ENCODE assay signal across 9 cellular contexts in genomic region chr12:64890873-64891468, GRCh38.
A peak's percentile ranks its signal among the peaks of the same experiment; 100 is the strongest.
DNase-seq lines count a peak whose midpoint lies in the region; ATAC-seq, FAIRE-seq and TF ChIP-seq lines count a peak whose summit lies in the region.
"Had no signal": no experiment of that assay in that cellular context is flagged by ENCODE, and none has a peak within 500 bp of the region (broad histone marks: within the 10 kb centered on the region; RNA-seq: fewer than 3 reads in every experiment).

No MANE protein-coding gene starts in this region.

- no peak overlapping the region for H3K27ac Mint-ChIP-seq in CD4-positive, alpha-beta memory T cell
- H3K27ac Mint-ChIP-seq in chondrocyte (ENCODE audit: unreplicated experiment), result no peak overlapping the region

- H4K20me1 ChIP-seq in Karpas-422 (ENCODE audit: insufficient read depth, low read depth, low read length), result no peaks in the 10 kb centered on the region
- no peaks in the 10 kb centered on the region for H4K20me1 ChIP-seq in OCI-LY7 (ENCODE audit: insufficient read depth, low read length)
- no peaks in the 10 kb centered on the region for H4K20me1 ChIP-seq in HepG2 (ENCODE audit: insufficient read depth, low read length)

- no peaks in the 10 kb centered on the region for H3K36me3 ChIP-seq in CD4-positive, alpha-beta memory T cell (ENCODE audit: insufficient read depth, low read length)
- H3K36me3 ChIP-seq in Karpas-422 (ENCODE audit: insufficient read depth, low read length) (no peaks in the 10 kb centered on the region), OCI-LY7 (ENCODE audit: insufficient read depth, low read length) (no peaks in the 10 kb centered on the region), HepG2 (replicated peaks in 1 of 2; ENCODE audit: control insufficient read depth in 1 of 2, insufficient read depth in 2 of 2, low read length in 2 of 2) (no peaks in the 10 kb centered on the region), aorta (ENCODE audit: control insufficient read depth in 1 of 2, insufficient read depth in 2 of 2, low read length in 1 of 2) (no peaks in the 10 kb centered on the region)

- H3K9me3 ChIP-seq in CD4-positive, alpha-beta memory T cell (ENCODE audit: control insufficient read depth in 1 of 2, low read length in 2 of 2), result no peaks in the 10 kb centered on the region
- H3K9me3 ChIP-seq in Karpas-422 (ENCODE audit: low read length) (no peaks in the 10 kb centered on the region), OCI-LY7 (ENCODE audit: low read length) (no peaks in the 10 kb centered on the region), HepG2 (ENCODE audit: low read length) (no peaks in the 10 kb centered on the region), aorta (ENCODE audit: control insufficient read depth, low read length) (no peaks in the 10 kb centered on the region)

- H3K27me3 ChIP-seq in CD4-positive, alpha-beta memory T cell (ENCODE audit: insufficient read depth, low read length), result no peaks in the 10 kb centered on the region
- H3K27me3 ChIP-seq in Karpas-422 (ENCODE audit: low read length) (no peaks in the 10 kb centered on the region), HepG2 (ENCODE audit: control insufficient read depth in 1 of 2, insufficient read depth in 2 of 2, low read length in 2 of 2) (no peaks in the 10 kb centered on the region; a peak in 1 of 5 replicates), aorta (ENCODE audit: control insufficient read depth in 1 of 2, insufficient read depth in 2 of 2, low read length in 1 of 2) (no peaks in the 10 kb centered on the region)

- H3K36me3 Mint-ChIP-seq in CD4-positive, alpha-beta memory T cell, result no peaks in the 10 kb centered on the region
- no peaks in the 10 kb centered on the region for H3K36me3 Mint-ChIP-seq in chondrocyte (ENCODE audit: low read depth)
- H3K36me3 Mint-ChIP-seq: naive thymus-derived CD8-positive, alpha-beta T cell had no signal

- in situ Hi-C loops in HepG2 (cut with HindIII; ENCODE audit: extremely low pct_ligation_motif_present, low pct_unique_long_range_greater_than_20kb), result loop anchor here (5.0 to 25.0 kb wide), 3 partner anchors 231 to 1221 kb away; partner anchors contain the start of gene WIF1

- intact Hi-C loops in CD4-positive, alpha-beta memory T cell (cut with micrococcal nuclease), result loop anchor here (1.0 to 5.0 kb wide), 4 partner anchors 231 to 1803 kb away; partner anchors contain the start of gene WIF1
- intact Hi-C loops in OCI-LY7 (cut with micrococcal nuclease; ENCODE audit: unreplicated experiment), result loop anchor here (2.0 to 10.0 kb wide), 6 partner anchors 89 to 1092 kb away; no protein-coding TSS in a partner anchor
- intact Hi-C loops in HepG2 (cut with micrococcal nuclease; ENCODE audit: unreplicated experiment), result loop anchor here (1.0 to 10.0 kb wide), 4 partner anchors 209 to 414 kb away; no protein-coding TSS in a partner anchor
- intact Hi-C loops in aorta (cut with DNase I), result loop anchor here (5.0 to 10.0 kb wide), 5 partner anchors 231 to 1216 kb away; partner anchors contain the start of gene WIF1 (in 2 of the 2)

- BruUV-seq in OCI-LY7 (replicated peaks; lab: Mats Ljungman, UMichigan), result no TSS peak
- no TSS peak for BruUV-seq in HepG2 (replicated peaks; lab: Mats Ljungman, UMichigan)

- H3K9ac ChIP-seq in Karpas-422 (ENCODE audit: low read length), result no peak overlapping the region
- no peak overlapping the region for H3K9ac ChIP-seq in HepG2 (ENCODE audit: insufficient read depth, low read depth, low read length)

- no peak overlapping the region for H3K4me3 Mint-ChIP-seq in CD4-positive, alpha-beta memory T cell
- H3K4me3 Mint-ChIP-seq in chondrocyte (ENCODE audit: unreplicated experiment), result no peak overlapping the region
- H3K4me3 Mint-ChIP-seq: naive thymus-derived CD8-positive, alpha-beta T cell had no signal

- no peak overlapping the region for H3K27ac ChIP-seq in CD4-positive, alpha-beta memory T cell (ENCODE audit: low read depth, low read length)
- H3K27ac ChIP-seq in Karpas-422 (ENCODE audit: low read length) (no peak overlapping the region), OCI-LY7 (ENCODE audit: low read depth, low read length, poor library complexity, severe bottlenecking) (no peak overlapping the region), HepG2 (ENCODE audit: extremely low read length, insufficient read depth, low read length) (no peak overlapping the region), aorta (ENCODE audit: low read depth in 1 of 2, low read length in 2 of 2) (no peak overlapping the region)

- H3K9me2 ChIP-seq in Karpas-422 (replicated peaks; ENCODE audit: insufficient read depth, low read length) (no peaks in the 10 kb centered on the region), OCI-LY7 (ENCODE audit: insufficient read depth, low read length) (no peaks in the 10 kb centered on the region)

- TF ChIP-seq POLR2A in HepG2 (IDR thresholded peaks at IDR 0.05; ENCODE audit: insufficient read depth in 1 of 2, low read depth in 2 of 2, low read length in 2 of 2), result no peak

- TF ChIP-seq CTCF in OCI-LY7 (conservative IDR thresholded peaks at IDR 0.05; ENCODE audit: low read length) (peak; percentile 92), chondrocyte (IDR thresholded peaks at IDR 0.05) (peak; percentile 92), HepG2 (CRISPR knock-in tag; IDR thresholded peaks at IDR 0.05) (peak; percentile 81)

- no peaks in the 10 kb centered on the region for H3K9me3 Mint-ChIP-seq in CD4-positive, alpha-beta memory T cell
- H3K9me3 Mint-ChIP-seq in chondrocyte (ENCODE audit: low read depth), result no peaks in the 10 kb centered on the region
- H3K9me3 Mint-ChIP-seq: naive thymus-derived CD8-positive, alpha-beta T cell had no signal

- DNase-seq in CD4-positive, alpha-beta memory T cell, result peak in 4 of 5 donors; percentile 50 to 56 (median 54)
- DNase-seq in Karpas-422 (peak; percentile 85), OCI-LY7 (ENCODE audit: low spot score) (peak; percentile 68), chondrocyte (ENCODE audit: low spot score) (no peak), HepG2 (ENCODE audit: low spot score) (peak; percentile 61), aorta (no peak), T-helper 9 cell (no peak)

- no peaks in the 10 kb centered on the region for H3K4me1 ChIP-seq in CD4-positive, alpha-beta memory T cell (ENCODE audit: insufficient read depth, low read length)
- H3K4me1 ChIP-seq in Karpas-422 (ENCODE audit: low read length), result no peaks in the 10 kb centered on the region
- no peaks in the 10 kb centered on the region for H3K4me1 ChIP-seq in OCI-LY7 (ENCODE audit: insufficient read depth, low read length, poor library complexity, severe bottlenecking)
- H3K4me1 ChIP-seq in HepG2 (ENCODE audit: insufficient read depth, low read length), result peaks cover 10% of the 10 kb centered on the region
- no peaks in the 10 kb centered on the region for H3K4me1 ChIP-seq in aorta (ENCODE audit: control insufficient read depth in 1 of 2, insufficient read depth in 2 of 2, low read length in 2 of 2)

- TF ChIP-seq EP300 in HepG2 (IDR thresholded peaks at IDR 0.05; ENCODE audit: low read depth in 2 of 2, low read length in 2 of 2), result no peak
- no peak for TF ChIP-seq EP300 in HepG2 (CRISPR knock-in tag; IDR thresholded peaks at IDR 0.05; ENCODE audit: borderline replicate concordance)

- H3K4me3 ChIP-seq in CD4-positive, alpha-beta memory T cell (ENCODE audit: low read length in 2 of 2), result no peak overlapping the region
- H3K4me3 ChIP-seq in Karpas-422 (ENCODE audit: low read length) (no peak overlapping the region), OCI-LY7 (ENCODE audit: low read depth, low read length, poor library complexity, severe bottlenecking) (no peak overlapping the region), HepG2 (replicated peaks in 1 of 3; ENCODE audit: insufficient read depth in 1 of 3, low read depth in 2 of 3, low read length in 3 of 3) (no peak overlapping the region), aorta (ENCODE audit: low read length in 2 of 2) (no peak overlapping the region)

- H3K27me3 Mint-ChIP-seq in CD4-positive, alpha-beta memory T cell, result peaks cover 13 to 22% of the 10 kb centered on the region in 2 donors
- peaks cover 18% of the 10 kb centered on the region for H3K27me3 Mint-ChIP-seq in chondrocyte (ENCODE audit: low read depth)

- peak; percentile 66 for FAIRE-seq in HepG2 (lab: Jason Lieb, UNC)

- WGBS in HepG2 (ENCODE audit: low lambda C conversion rate), result 50% methylated on average over 6 of the region's 6 CpGs
- WGBS in aorta, 2 donors, result 47 to 54% methylated on average over 6 of the region's 6 CpGs

- no peak overlapping the region for H2AFZ ChIP-seq in Karpas-422 (ENCODE audit: low read length)
- peak overlapping the region; percentile 19; the same call in 1 of the 2 replicates for H2AFZ ChIP-seq in OCI-LY7 (ENCODE audit: low read length)
- H2AFZ ChIP-seq in HepG2 (ENCODE audit: low read length), result no peak overlapping the region

- no peaks in the 10 kb centered on the region for H3K79me2 ChIP-seq in Karpas-422 (ENCODE audit: low read length)
- H3K79me2 ChIP-seq in OCI-LY7 (ENCODE audit: insufficient read depth, low read depth, low read length), result no peaks in the 10 kb centered on the region
- H3K79me2 ChIP-seq in HepG2 (ENCODE audit: insufficient read depth, low read length), result no peaks in the 10 kb centered on the region

- POLR2A ChIA-PET in CD4-positive, alpha-beta memory T cell (lab: Charles Lee; ENCODE audit: partially characterized antibody), result no interaction called here
- POLR2A ChIA-PET in OCI-LY7 (lab: Charles Lee), result interaction anchor here (0.5 kb wide), 1 partner anchor 59 kb away, joined by 3 read pairs; no protein-coding TSS in a partner anchor
- POLR2A ChIA-PET in HepG2 (lab: Yijun Ruan, JAX), result no interaction called here

- H3K4me2 ChIP-seq in Karpas-422 (ENCODE audit: low read depth, low read length, poor library complexity, severe bottlenecking) (no peak overlapping the region), OCI-LY7 (ENCODE audit: low read length) (no peak overlapping the region), HepG2 (ENCODE audit: low read depth, low read length) (no peak overlapping the region)

- no peaks in the 10 kb centered on the region for H3K4me1 Mint-ChIP-seq in CD4-positive, alpha-beta memory T cell
- peaks cover 3% of the 10 kb centered on the region for H3K4me1 Mint-ChIP-seq in chondrocyte (ENCODE audit: low read depth)
- H3K4me1 Mint-ChIP-seq: naive thymus-derived CD8-positive, alpha-beta T cell had no signal

- peak; percentile 87 for TF ChIP-seq RAD21 in HepG2 (CRISPR knock-in tag; IDR thresholded peaks at IDR 0.05)

- ATAC-seq in GM19324 (IDR thresholded peaks at IDR 0.05; ENCODE audit: low FRiP score, unreplicated experiment), result peak; percentile 60
- peak; percentile 70 for ATAC-seq in HepG2
- peak; percentile 84 for ATAC-seq in aorta (ENCODE audit: low FRiP score)
- ATAC-seq: naive thymus-derived CD8-positive, alpha-beta T cell had no signal

- CTCF ChIA-PET in CD4-positive, alpha-beta memory T cell (lab: Charles Lee; ENCODE audit: partially characterized antibody), result interaction anchor here (0.6 to 6.5 kb wide), 26 partner anchors 8 to 1803 kb away, joined by 3 to 61 read pairs (median 5); no protein-coding TSS in a partner anchor
- CTCF ChIA-PET in OCI-LY7 (lab: Charles Lee; ENCODE audit: unreplicated experiment), result no interaction called here
- CTCF ChIA-PET in HepG2 (lab: Yijun Ruan, JAX; ENCODE audit: low intra/inter-chr PET ratio, low total read pairs), result interaction anchor here (0.7 to 3.5 kb wide), 4 partner anchors 209 to 416 kb away, joined by 3 to 24 read pairs (median 11); no protein-coding TSS in a partner anchor

TF ChIP-seq in HepG2, 621 proteins besides CTCF, POLR2A, EP300 and RAD21 (continues in another document):
- TF ChIP-seq HCFC1 (IDR thresholded peaks at IDR 0.05; ENCODE audit: low read depth, low read length), result no peak
- no peak for TF ChIP-seq TCF12 (IDR thresholded peaks at IDR 0.05)
- TF ChIP-seq TCF12 (CRISPR knock-in tag; IDR thresholded peaks at IDR 0.05), result no peak

Comparison
In these comparisons a context has a peak if more than half of its experiments do, and no peak if none do; other contexts are left out.
1. DNase-seq: peak in CD4-positive, alpha-beta memory T cell (4 of 5), Karpas-422 (single experiment), OCI-LY7 (single experiment) and HepG2 (single experiment); none in chondrocyte (single experiment), aorta (0 of 2) and T-helper 9 cell (single experiment).
2. Peak in every context shown above with its lines, with median percentiles within 50 percentile points of each other: ATAC-seq and CTCF ChIP-seq.